Comparison of ENCODE assay signal across 20 cellular contexts in genomic region chr1:157124855-157125254, GRCh38. TPM values are rescaled to one million over a fixed set of nuclear protein-coding genes. Genes with fewer than 3 reads are reported as not detected.
DNase-seq lines count a peak whose midpoint lies in the region; ATAC-seq and TF ChIP-seq lines count a peak whose summit lies in the region.
"Had no signal": no experiment of that assay in that cellular context is flagged by ENCODE, and none has a peak within 500 bp of the region (broad histone marks: within the 10 kb centered on the region; RNA-seq: fewer than 3 reads in every experiment).

No MANE protein-coding gene starts in this region.

- H3K4me1 Mint-ChIP-seq in activated T-cell treated with anti-CD3 and anti-CD28 coated beads, Interleukin-2, amount 50 U/mL, for 4 hours (ENCODE audit: low read depth) = peaks cover 30% of the 10 kb centered on the region

- TF ChIP-seq CTCF in brain microvascular endothelial cell (IDR thresholded peaks at IDR 0.05; ENCODE audit: low read depth, low read length, missing control alignments) = peak; percentile 20
- no peak for TF ChIP-seq CTCF in upper lobe of right lung (IDR thresholded peaks at IDR 0.05)

- no peak overlapping the region for H3K4me3 Mint-ChIP-seq in activated T-cell treated with anti-CD3 and anti-CD28 coated beads, Interleukin-2, amount 50 U/mL, for 4 hours
- H3K4me3 Mint-ChIP-seq: activated T-cell treated with anti-CD3 and anti-CD28 coated beads, Interleukin-2, amount 50 U/mL, for 72 hours; T-helper 1 cell treated with Interleukin-12 subunit alpha and Interleukin-12 subunit beta and Interleukin-4 antibody, amounts not matched to agents 30 μg/mL and 1 μg/mL, for 36 hours had no signal

- intact Hi-C loops in upper lobe of right lung (cut with DNase I) = no loop called here

- H3K36me3 Mint-ChIP-seq in activated T-cell treated with anti-CD3 and anti-CD28 coated beads, Interleukin-2, amount 50 U/mL, for 4 hours (ENCODE audit: insufficient read depth) = peaks cover 60% of the 10 kb centered on the region

- H3K27me3 ChIP-seq in brain microvascular endothelial cell (replicated peaks) (no peaks in the 10 kb centered on the region), upper lobe of right lung (no peaks in the 10 kb centered on the region)

- no peak overlapping the region for H3K27ac ChIP-seq in brain microvascular endothelial cell
- H3K27ac ChIP-seq in upper lobe of right lung = no peak overlapping the region
- H3K27ac ChIP-seq: epithelial cell of prostate had no signal

- peaks cover 5% of the 10 kb centered on the region for H3K4me1 ChIP-seq in upper lobe of right lung

- TF ChIP-seq POLR2A in GM18505 (IDR thresholded peaks at IDR 0.05; ENCODE audit: borderline replicate concordance, extremely low read depth, insufficient read depth, insufficient read length) = no peak

- H3K36me3 ChIP-seq in brain microvascular endothelial cell (replicated peaks) (peaks cover 47% of the 10 kb centered on the region), upper lobe of right lung (peaks cover 71% of the 10 kb centered on the region)

- ATAC-seq in activated T-cell treated with anti-CD3 and anti-CD28 coated beads, Interleukin-2, amount 50 U/mL, for 4 hours = no peak
- ATAC-seq in upper lobe of right lung (peak; percentile 29), GM18505 (IDR thresholded peaks at IDR 0.05; ENCODE audit: unreplicated experiment) (no peak), GM21825 (IDR thresholded peaks at IDR 0.05; ENCODE audit: unreplicated experiment) (no peak), GM18868 (IDR thresholded peaks at IDR 0.05; ENCODE audit: unreplicated experiment) (no peak)
- ATAC-seq: activated T-cell treated with anti-CD3 and anti-CD28 coated beads, Interleukin-2, amount 50 U/mL, for 72 hours had no signal

- DNase-seq in activated T-cell treated with anti-CD3 and anti-CD28 coated beads, Interleukin-2, amount 50 U/mL, for 1 hour = peak; percentile 18
- DNase-seq in activated T-cell treated with anti-CD3 and anti-CD28 coated beads, Interleukin-2, amount 50 U/mL, for 4 hours = no peak
- peak; percentile 49 for DNase-seq in NAMALWA (ENCODE audit: low spot score)
- DNase-seq in brain microvascular endothelial cell = no peak
- no peak for DNase-seq in upper lobe of right lung
- DNase-seq: activated CD4-positive, CD25-positive, alpha-beta regulatory T cell treated with anti-CD3 and anti-CD28 coated beads, Interleukin-2, amount 50 U/mL, for 72 hours; activated T-cell treated with anti-CD3 and anti-CD28 coated beads, Interleukin-2, amount 50 U/mL, for 72 hours; COR-L47; glutamatergic neuron; islet precursor cell; NCI-H345; stimulated activated naive CD4-positive, alpha-beta T cell treated with Interleukin-2 at 50 U/mL for 16 hours had no signal

- no peak overlapping the region for H3K4me3 ChIP-seq in brain microvascular endothelial cell (ENCODE audit: low read depth, low read length)
- H3K4me3 ChIP-seq in upper lobe of right lung = no peak overlapping the region

- H3K27me3 Mint-ChIP-seq in activated T-cell treated with anti-CD3 and anti-CD28 coated beads, Interleukin-2, amount 50 U/mL, for 4 hours (ENCODE audit: low read depth) = no peaks in the 10 kb centered on the region

- H3K9me3 Mint-ChIP-seq in activated T-cell treated with anti-CD3 and anti-CD28 coated beads, Interleukin-2, amount 50 U/mL, for 4 hours = no peaks in the 10 kb centered on the region
- H3K9me3 Mint-ChIP-seq: activated T-cell treated with anti-CD3 and anti-CD28 coated beads, Interleukin-2, amount 50 U/mL, for 72 hours; T-helper 1 cell treated with Interleukin-12 subunit alpha and Interleukin-12 subunit beta and Interleukin-4 antibody, amounts not matched to agents 30 μg/mL and 1 μg/mL, for 36 hours had no signal

- H3K9me3 ChIP-seq in upper lobe of right lung = no peaks in the 10 kb centered on the region

- in situ Hi-C loops in brain microvascular endothelial cell (cut with HindIII; ENCODE audit: low pct_ligation_motif_present, low sequenced_read_pairs) = no loop called here

RNA-seq across cellular contexts. Expression of gene ETV3, which starts 13.3 kb away (rescaled TPM):
- 10 to 100 TPM; 20.3 to 23.5 (median 21.2) TPM for total RNA-seq in activated T-cell treated with anti-CD3 and anti-CD28 coated beads, Interleukin-2, amount 50 U/mL, for 4 hours
- 39.2 TPM for total RNA-seq in upper lobe of right lung

RNA-seq across cellular contexts. Expression of gene ETV3L, which starts 25.2 kb away (rescaled TPM):
- not detected for total RNA-seq in activated T-cell treated with anti-CD3 and anti-CD28 coated beads, Interleukin-2, amount 50 U/mL, for 4 hours
- not detected for total RNA-seq in upper lobe of right lung
- total RNA-seq: activated T-cell treated with anti-CD3 and anti-CD28 coated beads, Interleukin-2, amount 50 U/mL, for 72 hours; osteoblast; RPMI7951; skeletal muscle tissue had no signal

Comparison
In these comparisons a context has a peak if more than half of its experiments do, and no peak if none do; other contexts are left out.
1. DNase-seq: peak in activated T-cell treated with anti-CD3 and anti-CD28 coated beads, Interleukin-2, amount 50 U/mL, for 1 hour (single experiment) and NAMALWA (single experiment); none in activated T-cell treated with anti-CD3 and anti-CD28 coated beads, Interleukin-2, amount 50 U/mL, for 4 hours (single experiment), brain microvascular endothelial cell (single experiment) and upper lobe of right lung (single experiment).